Comparison of ENCODE assay signal across 1 cellular context in the genomic region with DNA sequence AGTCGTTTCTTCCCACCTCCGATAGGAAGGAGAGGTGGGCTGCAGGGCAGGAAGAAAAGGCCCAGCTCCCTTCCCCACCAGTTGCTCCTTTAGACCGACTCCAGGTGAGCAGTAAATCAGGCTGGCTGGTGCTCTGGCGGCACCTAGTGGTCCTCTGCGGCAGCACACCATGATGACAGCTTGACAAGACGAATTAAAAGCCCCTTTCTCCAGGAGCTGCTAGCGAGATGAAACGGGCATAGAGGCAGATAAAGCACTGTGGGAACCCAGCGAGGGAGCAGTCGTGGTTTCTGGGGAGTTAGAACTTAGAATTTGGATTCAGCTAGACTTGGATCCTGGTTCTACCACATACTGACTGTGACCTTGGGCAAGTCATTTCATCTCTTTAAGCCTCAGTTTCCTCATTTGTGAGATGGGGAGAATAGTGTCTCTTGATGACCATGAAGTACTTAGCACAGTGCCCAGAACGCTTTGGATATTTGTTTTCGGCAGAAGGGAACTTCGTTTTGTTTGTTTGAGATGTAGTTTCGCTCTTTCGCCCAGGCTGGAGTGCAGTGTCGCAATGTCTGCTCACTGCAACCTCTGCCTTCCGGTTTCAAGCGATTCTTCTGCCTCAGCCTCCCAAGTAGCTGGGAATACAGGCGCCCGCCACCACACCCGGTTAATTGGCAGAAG.
A peak's percentile ranks its signal among the peaks of the same experiment; 100 is the strongest.
TF ChIP-seq lines count a peak whose summit lies in the region.

No MANE protein-coding gene starts in this region.

TF ChIP-seq in HEK293, 187 proteins besides CTCF, POLR2A, EP300 and RAD21 (continued from another document):
- TF ChIP-seq HOXC10 (CRISPR knock-in tag; IDR thresholded peaks at IDR 0.05) (no peak), ZNF837 (tag by site-specific recombination; IDR thresholded peaks at IDR 0.05) (no peak), ZNF514 (tag by site-specific recombination; IDR thresholded peaks at IDR 0.05) (no peak), ZNF626 (tag by site-specific recombination; IDR thresholded peaks at IDR 0.05) (no peak), ZNF10 (tag by site-specific recombination; IDR thresholded peaks at IDR 0.05) (no peak), ZBTB17 (tag by site-specific recombination; IDR thresholded peaks at IDR 0.05) (0 out of 2 replicates have a peak, but pooled peaks have one; percentile 25), GLI2 (tag by site-specific recombination; IDR thresholded peaks at IDR 0.05; ENCODE audit: borderline replicate concordance, low read depth) (no peak), ZNF23 (tag by site-specific recombination; IDR thresholded peaks at IDR 0.05; ENCODE audit: borderline replicate concordance) (no peak), MEIS1 (CRISPR knock-in tag; IDR thresholded peaks at IDR 0.05; ENCODE audit: borderline replicate concordance) (no peak), ZNF654 (tag by site-specific recombination; IDR thresholded peaks at IDR 0.05; ENCODE audit: low read depth) (peak; percentile 92)
- TF ChIP-seq, protein P1, sequence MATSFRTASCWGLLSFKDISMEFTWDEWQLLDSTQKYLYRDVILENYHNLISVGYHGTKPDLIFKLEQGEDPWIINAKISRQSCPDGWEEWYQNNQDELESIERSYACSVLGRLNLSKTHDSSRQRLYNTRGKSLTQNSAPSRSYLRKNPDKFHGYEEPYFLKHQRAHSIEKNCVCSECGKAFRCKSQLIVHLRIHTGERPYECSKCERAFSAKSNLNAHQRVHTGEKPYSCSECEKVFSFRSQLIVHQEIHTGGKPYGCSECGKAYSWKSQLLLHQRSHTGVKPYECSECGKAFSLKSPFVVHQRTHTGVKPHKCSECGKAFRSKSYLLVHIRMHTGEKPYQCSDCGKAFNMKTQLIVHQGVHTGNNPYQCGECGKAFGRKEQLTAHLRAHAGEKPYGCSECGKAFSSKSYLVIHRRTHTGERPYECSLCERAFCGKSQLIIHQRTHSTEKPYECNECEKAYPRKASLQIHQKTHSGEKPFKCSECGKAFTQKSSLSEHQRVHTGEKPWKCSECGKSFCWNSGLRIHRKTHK (tag by site-specific recombination; IDR thresholded peaks at IDR 0.05), result no peak
- TF ChIP-seq, protein P2, sequence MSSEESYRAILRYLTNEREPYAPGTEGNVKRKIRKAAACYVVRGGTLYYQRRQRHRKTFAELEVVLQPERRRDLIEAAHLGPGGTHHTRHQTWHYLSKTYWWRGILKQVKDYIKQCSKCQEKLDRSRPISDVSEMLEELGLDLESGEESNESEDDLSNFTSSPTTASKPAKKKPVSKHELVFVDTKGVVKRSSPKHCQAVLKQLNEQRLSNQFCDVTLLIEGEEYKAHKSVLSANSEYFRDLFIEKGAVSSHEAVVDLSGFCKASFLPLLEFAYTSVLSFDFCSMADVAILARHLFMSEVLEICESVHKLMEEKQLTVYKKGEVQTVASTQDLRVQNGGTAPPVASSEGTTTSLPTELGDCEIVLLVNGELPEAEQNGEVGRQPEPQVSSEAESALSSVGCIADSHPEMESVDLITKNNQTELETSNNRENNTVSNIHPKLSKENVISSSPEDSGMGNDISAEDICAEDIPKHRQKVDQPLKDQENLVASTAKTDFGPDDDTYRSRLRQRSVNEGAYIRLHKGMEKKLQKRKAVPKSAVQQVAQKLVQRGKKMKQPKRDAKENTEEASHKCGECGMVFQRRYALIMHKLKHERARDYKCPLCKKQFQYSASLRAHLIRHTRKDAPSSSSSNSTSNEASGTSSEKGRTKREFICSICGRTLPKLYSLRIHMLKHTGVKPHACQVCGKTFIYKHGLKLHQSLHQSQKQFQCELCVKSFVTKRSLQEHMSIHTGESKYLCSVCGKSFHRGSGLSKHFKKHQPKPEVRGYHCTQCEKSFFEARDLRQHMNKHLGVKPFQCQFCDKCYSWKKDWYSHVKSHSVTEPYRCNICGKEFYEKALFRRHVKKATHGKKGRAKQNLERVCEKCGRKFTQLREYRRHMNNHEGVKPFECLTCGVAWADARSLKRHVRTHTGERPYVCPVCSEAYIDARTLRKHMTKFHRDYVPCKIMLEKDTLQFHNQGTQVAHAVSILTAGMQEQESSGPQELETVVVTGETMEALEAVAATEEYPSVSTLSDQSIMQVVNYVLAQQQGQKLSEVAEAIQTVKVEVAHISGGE (tag by site-specific recombination; conservative IDR thresholded peaks at IDR 0.05; ENCODE audit: low read depth), result no peak
- TF ChIP-seq, protein P3, sequence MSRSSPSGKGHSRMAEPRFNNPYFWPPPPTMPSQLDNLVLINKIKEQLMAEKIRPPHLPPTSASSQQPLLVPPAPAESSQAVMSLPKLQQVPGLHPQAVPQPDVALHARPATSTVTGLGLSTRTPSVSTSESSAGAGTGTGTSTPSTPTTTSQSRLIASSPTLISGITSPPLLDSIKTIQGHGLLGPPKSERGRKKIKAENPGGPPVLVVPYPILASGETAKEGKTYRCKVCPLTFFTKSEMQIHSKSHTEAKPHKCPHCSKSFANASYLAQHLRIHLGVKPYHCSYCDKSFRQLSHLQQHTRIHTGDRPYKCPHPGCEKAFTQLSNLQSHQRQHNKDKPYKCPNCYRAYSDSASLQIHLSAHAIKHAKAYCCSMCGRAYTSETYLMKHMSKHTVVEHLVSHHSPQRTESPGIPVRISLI (tag by site-specific recombination; IDR thresholded peaks at IDR 0.05), result no peak
- TF ChIP-seq, protein P4, sequence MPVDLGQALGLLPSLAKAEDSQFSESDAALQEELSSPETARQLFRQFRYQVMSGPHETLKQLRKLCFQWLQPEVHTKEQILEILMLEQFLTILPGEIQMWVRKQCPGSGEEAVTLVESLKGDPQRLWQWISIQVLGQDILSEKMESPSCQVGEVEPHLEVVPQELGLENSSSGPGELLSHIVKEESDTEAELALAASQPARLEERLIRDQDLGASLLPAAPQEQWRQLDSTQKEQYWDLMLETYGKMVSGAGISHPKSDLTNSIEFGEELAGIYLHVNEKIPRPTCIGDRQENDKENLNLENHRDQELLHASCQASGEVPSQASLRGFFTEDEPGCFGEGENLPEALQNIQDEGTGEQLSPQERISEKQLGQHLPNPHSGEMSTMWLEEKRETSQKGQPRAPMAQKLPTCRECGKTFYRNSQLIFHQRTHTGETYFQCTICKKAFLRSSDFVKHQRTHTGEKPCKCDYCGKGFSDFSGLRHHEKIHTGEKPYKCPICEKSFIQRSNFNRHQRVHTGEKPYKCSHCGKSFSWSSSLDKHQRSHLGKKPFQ (tag by site-specific recombination; IDR thresholded peaks at IDR 0.05), result no peak
- TF ChIP-seq, protein P5, sequence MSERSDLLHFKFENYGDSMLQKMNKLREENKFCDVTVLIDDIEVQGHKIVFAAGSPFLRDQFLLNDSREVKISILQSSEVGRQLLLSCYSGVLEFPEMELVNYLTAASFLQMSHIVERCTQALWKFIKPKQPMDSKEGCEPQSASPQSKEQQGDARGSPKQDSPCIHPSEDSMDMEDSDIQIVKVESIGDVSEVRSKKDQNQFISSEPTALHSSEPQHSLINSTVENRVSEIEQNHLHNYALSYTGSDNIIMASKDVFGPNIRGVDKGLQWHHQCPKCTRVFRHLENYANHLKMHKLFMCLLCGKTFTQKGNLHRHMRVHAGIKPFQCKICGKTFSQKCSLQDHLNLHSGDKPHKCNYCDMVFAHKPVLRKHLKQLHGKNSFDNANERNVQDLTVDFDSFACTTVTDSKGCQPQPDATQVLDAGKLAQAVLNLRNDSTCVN (tag by site-specific recombination; optimal IDR thresholded peaks at IDR 0.05), result no peak
- TF ChIP-seq, protein P6, sequence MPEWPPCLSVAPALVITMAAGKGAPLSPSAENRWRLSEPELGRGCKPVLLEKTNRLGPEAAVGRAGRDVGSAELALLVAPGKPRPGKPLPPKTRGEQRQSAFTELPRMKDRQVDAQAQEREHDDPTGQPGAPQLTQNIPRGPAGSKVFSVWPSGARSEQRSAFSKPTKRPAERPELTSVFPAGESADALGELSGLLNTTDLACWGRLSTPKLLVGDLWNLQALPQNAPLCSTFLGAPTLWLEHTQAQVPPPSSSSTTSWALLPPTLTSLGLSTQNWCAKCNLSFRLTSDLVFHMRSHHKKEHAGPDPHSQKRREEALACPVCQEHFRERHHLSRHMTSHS (tag by site-specific recombination; IDR thresholded peaks at IDR 0.05), result no peak
